20 cellular contexts compared by ENCODE assay signal in genomic region chr16:49695782-49696413, GRCh38.
"Had no signal": no experiment of that assay in that cellular context is flagged by ENCODE, and none has a peak within 500 bp of the region (broad histone marks: within the 10 kb centered on the region; RNA-seq: fewer than 3 reads in every experiment).

No MANE protein-coding gene starts in this region.

- H3K4me3 Mint-ChIP-seq: activated B cell treated with CpG ODN at 0.5 μM for 24 hours; activated CD4-positive, alpha-beta T cell treated with anti-CD3 and anti-CD28 coated beads, Interleukin-2, amount 10 ng/mL, durations not matched to agents 7 days and 5 days; activated naive CD8-positive, alpha-beta T cell treated with anti-CD3 and anti-CD28 coated beads, Interleukin-2, amount 10 ng/mL, durations not matched to agents 7 days and 5 days; activated T-helper 1 cell treated with anti-CD3 and anti-CD28 coated beads, Interleukin-12 subunit alpha, Interleukin-12 subunit beta, Interleukin-2, Interleukin-4 antibody, amounts not matched to agents 30 ng/mL and 10 ng/mL and 1 ng/mL, durations not matched to agents 14 hours and 24 hours and 36 hours; central memory CD8-positive, alpha-beta T cell; naive thymus-derived CD8-positive, alpha-beta T cell had no signal

- DNase-seq: activated B cell treated with CpG ODN at 0.5 μM for 24 hours; activated CD4-positive, alpha-beta T cell treated with anti-CD3 and anti-CD28 coated beads, Interleukin-2, amount 10 ng/mL, durations not matched to agents 7 days and 5 days; activated naive CD8-positive, alpha-beta T cell treated with anti-CD3 and anti-CD28 coated beads, Interleukin-2, amount 10 ng/mL, durations not matched to agents 7 days and 5 days; brain microvascular endothelial cell; effector memory CD4-positive, alpha-beta T cell; foreskin melanocyte; heart right ventricle; naive thymus-derived CD8-positive, alpha-beta T cell; psoas muscle; stimulated activated CD4-positive, alpha-beta T cell treated with anti-CD3 and anti-CD28 coated beads, Interleukin-1b, Interleukin-23, amount 100 ng/mL, for 48 hours; stomach; T-helper 2 cell; testis had no signal

- FAIRE-seq: keratinocyte, TTC549 had no signal

- H3K27ac ChIP-seq: brain microvascular endothelial cell, epithelial cell of prostate, heart right ventricle, psoas muscle, stomach, testis had no signal

- H3K36me3 Mint-ChIP-seq: activated naive CD8-positive, alpha-beta T cell treated with anti-CD3 and anti-CD28 coated beads, Interleukin-2, amount 10 ng/mL, durations not matched to agents 7 days and 5 days; naive thymus-derived CD8-positive, alpha-beta T cell had no signal

- H3K9me3 Mint-ChIP-seq: activated B cell treated with CpG ODN at 0.5 μM for 24 hours; activated CD4-positive, alpha-beta T cell treated with anti-CD3 and anti-CD28 coated beads, Interleukin-2, amount 10 ng/mL, durations not matched to agents 7 days and 5 days; activated naive CD8-positive, alpha-beta T cell treated with anti-CD3 and anti-CD28 coated beads, Interleukin-2, amount 10 ng/mL, durations not matched to agents 7 days and 5 days; activated T-helper 1 cell treated with anti-CD3 and anti-CD28 coated beads, Interleukin-12 subunit alpha, Interleukin-12 subunit beta, Interleukin-2, Interleukin-4 antibody, amounts not matched to agents 30 ng/mL and 10 ng/mL and 1 ng/mL, durations not matched to agents 14 hours and 24 hours and 36 hours; central memory CD8-positive, alpha-beta T cell; naive thymus-derived CD8-positive, alpha-beta T cell had no signal

- H3K36me3 ChIP-seq: brain microvascular endothelial cell, heart right ventricle, stomach had no signal

- H3K4me3 ChIP-seq: heart right ventricle, psoas muscle, stomach, testis had no signal

- ATAC-seq: heart right ventricle; left lobe of liver; naive thymus-derived CD8-positive, alpha-beta T cell; psoas muscle; sciatic nerve had no signal

- H3K4me1 Mint-ChIP-seq: activated B cell treated with CpG ODN at 0.5 μM for 24 hours; activated CD4-positive, alpha-beta T cell treated with anti-CD3 and anti-CD28 coated beads, Interleukin-2, amount 10 ng/mL, durations not matched to agents 7 days and 5 days; activated naive CD8-positive, alpha-beta T cell treated with anti-CD3 and anti-CD28 coated beads, Interleukin-2, amount 10 ng/mL, durations not matched to agents 7 days and 5 days; central memory CD8-positive, alpha-beta T cell; naive thymus-derived CD8-positive, alpha-beta T cell had no signal

- H3K27ac Mint-ChIP-seq: activated B cell treated with CpG ODN at 0.5 μM for 24 hours; activated CD4-positive, alpha-beta T cell treated with anti-CD3 and anti-CD28 coated beads, Interleukin-2, amount 10 ng/mL, durations not matched to agents 7 days and 5 days; activated naive CD8-positive, alpha-beta T cell treated with anti-CD3 and anti-CD28 coated beads, Interleukin-2, amount 10 ng/mL, durations not matched to agents 7 days and 5 days; activated T-helper 1 cell treated with anti-CD3 and anti-CD28 coated beads, Interleukin-12 subunit alpha, Interleukin-12 subunit beta, Interleukin-2, Interleukin-4 antibody, amounts not matched to agents 30 ng/mL and 10 ng/mL and 1 ng/mL, durations not matched to agents 14 hours and 24 hours and 36 hours; naive thymus-derived CD8-positive, alpha-beta T cell had no signal

- H3K27me3 ChIP-seq: brain microvascular endothelial cell, testis had no signal

- H3K9me3 ChIP-seq: heart right ventricle, psoas muscle, stomach, testis had no signal
